In genomic region chrX:141642979-141643378, GRCh38 we compare ENCODE assay signal across 20 cellular contexts. TPM values are rescaled to one million over a fixed set of nuclear protein-coding genes. Genes with fewer than 3 reads are reported as not detected.
DNase-seq lines count a peak whose midpoint lies in the region; ATAC-seq, FAIRE-seq and TF ChIP-seq lines count a peak whose summit lies in the region.
"Had no signal": no experiment of that assay in that cellular context is flagged by ENCODE, and none has a peak within 500 bp of the region (broad histone marks: within the 10 kb centered on the region; RNA-seq: fewer than 3 reads in every experiment).

No MANE protein-coding gene starts in this region.

- no peak for TF ChIP-seq POLR2A in A549 (IDR thresholded peaks at IDR 0.05; ENCODE audit: low read length)
- TF ChIP-seq POLR2A in H54 (IDR thresholded peaks at IDR 0.05; ENCODE audit: low read depth, low read length): no peak

- FAIRE-seq in A549 (lab: Jason Lieb, UNC) (peak; percentile 68), H54 (lab: Jason Lieb, UNC) (no peak)
- FAIRE-seq: GM12891 had no signal

- H3K4me3 ChIP-seq in A549: no peak overlapping the region
- H3K4me3 ChIP-seq in foreskin fibroblast (ENCODE audit: low read depth in 1 of 2, low read length in 2 of 2): no peak overlapping the region
- H3K4me3 ChIP-seq: mucosa of descending colon, SK-N-MC, tibial nerve had no signal

- CTCF ChIA-PET in A549 (lab: Yijun Ruan, JAX): no interaction called here

- no peaks in the 10 kb centered on the region for H3K4me1 ChIP-seq in A549
- H3K4me1 ChIP-seq: parathyroid adenoma, tibial nerve had no signal

- no peak overlapping the region for H3K27ac ChIP-seq in A549
- H3K27ac ChIP-seq: parathyroid adenoma, SK-N-MC, tibial nerve, VCaP had no signal

- no peak for TF ChIP-seq RAD21 in A549 (conservative IDR thresholded peaks at IDR 0.05 in 1 of 2, IDR thresholded peaks at IDR 0.05 in 1 of 2)

- 54% methylated on average over 3 of the region's 3 CpGs for WGBS in A549 (ENCODE audit: missing lambda C conversion rate)

- in situ Hi-C loops in GM13977 (cut with MboI; ENCODE audit: low pct_unique_long_range_greater_than_20kb, low sequenced_read_pairs, unreplicated experiment): no loop called here

- DNase-seq in A549 (ENCODE audit: low read depth in 1 of 2, low spot score in 1 of 2) (peak in 1 of 2 experiments; percentile 4), H54 (ENCODE audit: insufficient read length, low spot score) (peak; percentile 3), RPMI7951 (ENCODE audit: low read depth) (peak; percentile 30), foreskin fibroblast (peak; percentile 1 to 31), GM10266 (ENCODE audit: extremely low spot score) (no peak), hepatic stellate cell (ENCODE audit: low spot score) (no peak), GM13977 (ENCODE audit: low spot score) (no peak), dedifferentiated amniotic fluid mesenchymal stem cell (ENCODE audit: extremely low spot score) (no peak)
- DNase-seq: activated CD8-positive, alpha-beta memory T cell treated with anti-CD3 and anti-CD28 coated beads, Interleukin-2, amount 50 U/mL, for 4 hours; activated naive CD8-positive, alpha-beta T cell treated with anti-CD3 and anti-CD28 coated beads, Interleukin-2, amount 10 ng/mL, durations not matched to agents 7 days and 5 days; cortex of kidney; foreskin melanocyte; islet precursor cell; mucosa of descending colon; NCI-H187 had no signal

- POLR2A ChIA-PET in A549 (lab: Yijun Ruan, JAX): no interaction called here

- ATAC-seq in A549: no peak
- ATAC-seq: mucosa of descending colon had no signal

- no peak overlapping the region for H3K4me2 ChIP-seq in A549

- TF ChIP-seq CTCF in A549 (IDR thresholded peaks at IDR 0.05) (no peak), foreskin fibroblast (IDR thresholded peaks at IDR 0.05; ENCODE audit: low read depth, low read length) (no peak), GM10266 (IDR thresholded peaks at IDR 0.05; ENCODE audit: control insufficient read depth, insufficient read depth, low read depth, missing control alignments) (no peak), GM13977 (IDR thresholded peaks at IDR 0.05; ENCODE audit: extremely low read depth, insufficient read depth, missing control alignments) (no peak)

- no peaks in the 10 kb centered on the region for H3K9me3 ChIP-seq in A549
- H3K9me3 ChIP-seq: mucosa of descending colon, tibial nerve had no signal

- TF ChIP-seq EP300 in A549 (IDR thresholded peaks at IDR 0.05): no peak

TF ChIP-seq in A549, 52 proteins besides CTCF, POLR2A, EP300 and RAD21:
- TF ChIP-seq HES2 (IDR thresholded peaks at IDR 0.05): no peak
- TF ChIP-seq BHLHE40 (IDR thresholded peaks at IDR 0.05; ENCODE audit: low read depth, low read length): no peak
- TF ChIP-seq REST (IDR thresholded peaks at IDR 0.05): no peak
- TF ChIP-seq BCL3 (IDR thresholded peaks at IDR 0.05): no peak
- no peak for TF ChIP-seq EHF (CRISPR knock-in tag; IDR thresholded peaks at IDR 0.05)
- TF ChIP-seq HOXB5 (CRISPR knock-in tag; IDR thresholded peaks at IDR 0.05): no peak
- no peak for TF ChIP-seq ZNF302 (CRISPR knock-in tag; IDR thresholded peaks at IDR 0.05)
- TF ChIP-seq CBX8 (IDR thresholded peaks at IDR 0.05): no peak
- no peak for TF ChIP-seq POLR2AphosphoS2 (conservative IDR thresholded peaks at IDR 0.05; ENCODE audit: low read length)
- TF ChIP-seq FOSL2 (IDR thresholded peaks at IDR 0.05): no peak
- TF ChIP-seq FOSL2 (CRISPR knock-in tag; IDR thresholded peaks at IDR 0.05): no peak
- no peak for TF ChIP-seq HOXB13 (CRISPR knock-in tag; IDR thresholded peaks at IDR 0.05; ENCODE audit: low read depth)
- TF ChIP-seq RARB (CRISPR knock-in tag; IDR thresholded peaks at IDR 0.05): no peak
- TF ChIP-seq GATA3 (IDR thresholded peaks at IDR 0.05; ENCODE audit: borderline replicate concordance): no peak
- TF ChIP-seq ZSCAN20 (CRISPR knock-in tag; IDR thresholded peaks at IDR 0.05): no peak

RNA-seq across cellular contexts. Expression of gene SPANXA2, which starts 53.5 kb away (rescaled TPM):
- polyA plus RNA-seq in A549 (2011; rRNA removed) (not detected in 2 replicates), A549 (2017; fragmentation: RNase III; extraction: RNeasy Plus Mini Kit Qiagen cat#74134 plus additional on column Dnase treatment) (0.18 to 0.49 TPM in 2 of 3 replicates, not detected in the other)
- 0.65 and 1.2 TPM in 2 replicates for polyA plus RNA-seq in A549 (2012; cell fraction: cytosol; rRNA removed)
- polyA plus RNA-seq in A549 (2012; cell fraction: nucleus; rRNA removed): 0.19 TPM in 1 of 2 replicates, not detected in the other
- polyA minus RNA-seq in A549 (2011; rRNA and poly(A)+ RNA removed): not detected in 2 replicates
- total RNA-seq in RPMI7951 (2014; rRNA removed; shearing (Covaris generic)): 16.3 and 75.6 TPM in 2 replicates
- total RNA-seq: activated naive CD8-positive, alpha-beta T cell treated with anti-CD3 and anti-CD28 coated beads, Interleukin-2, amount 10 ng/mL, durations not matched to agents 7 days and 5 days; mucosa of descending colon; tibial nerve had no signal

RNA-seq across cellular contexts. Expression of gene SPANXD, which starts 55.6 kb away (rescaled TPM):
- polyA plus RNA-seq in A549 (2011; rRNA removed) (not detected in 2 replicates), A549 (2017; fragmentation: RNase III; extraction: RNeasy Plus Mini Kit Qiagen cat#74134 plus additional on column Dnase treatment) (0.24 to 0.37 TPM in 2 of 3 replicates, not detected in the other)
- polyA plus RNA-seq in A549 (2012; cell fraction: cytosol; rRNA removed): 0.07 and 0.09 TPM in 2 replicates
- polyA plus RNA-seq in A549 (2012; cell fraction: nucleus; rRNA removed): not detected in 2 replicates
- polyA minus RNA-seq in A549 (2011; rRNA and poly(A)+ RNA removed): not detected in 2 replicates
- total RNA-seq in RPMI7951 (2014; rRNA removed; shearing (Covaris generic)): 4.4 and 7.6 TPM in 2 replicates
- total RNA-seq: activated naive CD8-positive, alpha-beta T cell treated with anti-CD3 and anti-CD28 coated beads, Interleukin-2, amount 10 ng/mL, durations not matched to agents 7 days and 5 days; mucosa of descending colon; tibial nerve had no signal

RNA-seq across cellular contexts. Expression of gene SPANXA1, which starts 58.4 kb away (rescaled TPM):
- polyA plus RNA-seq in A549 (2011; rRNA removed) (not detected in 2 replicates), A549 (2017; fragmentation: RNase III; extraction: RNeasy Plus Mini Kit Qiagen cat#74134 plus additional on column Dnase treatment) (0.18 TPM in 1 of 3 replicates, not detected in the others)
- polyA plus RNA-seq in A549 (2012; cell fraction: cytosol; rRNA removed): 0.65 TPM in 1 of 2 replicates, not detected in the other
- polyA plus RNA-seq in A549 (2012; cell fraction: nucleus; rRNA removed): 0.19 TPM in 1 of 2 replicates, not detected in the other
- polyA minus RNA-seq in A549 (2011; rRNA and poly(A)+ RNA removed): not detected in 2 replicates
- total RNA-seq in RPMI7951 (2014; rRNA removed; shearing (Covaris generic)): 3.8 and 69.2 TPM in 2 replicates
- total RNA-seq: activated naive CD8-positive, alpha-beta T cell treated with anti-CD3 and anti-CD28 coated beads, Interleukin-2, amount 10 ng/mL, durations not matched to agents 7 days and 5 days; mucosa of descending colon; tibial nerve had no signal

Comparison
In these comparisons a context has a peak if more than half of its experiments do, and no peak if none do; other contexts are left out.
1. DNase-seq: peak in H54 (single experiment), RPMI7951 (single experiment) and foreskin fibroblast (2 of 2); none in GM10266 (single experiment), hepatic stellate cell (single experiment), GM13977 (single experiment) and dedifferentiated amniotic fluid mesenchymal stem cell (single experiment).